Comparison of ENCODE assay signal across 1 cellular context in the genomic region with DNA sequence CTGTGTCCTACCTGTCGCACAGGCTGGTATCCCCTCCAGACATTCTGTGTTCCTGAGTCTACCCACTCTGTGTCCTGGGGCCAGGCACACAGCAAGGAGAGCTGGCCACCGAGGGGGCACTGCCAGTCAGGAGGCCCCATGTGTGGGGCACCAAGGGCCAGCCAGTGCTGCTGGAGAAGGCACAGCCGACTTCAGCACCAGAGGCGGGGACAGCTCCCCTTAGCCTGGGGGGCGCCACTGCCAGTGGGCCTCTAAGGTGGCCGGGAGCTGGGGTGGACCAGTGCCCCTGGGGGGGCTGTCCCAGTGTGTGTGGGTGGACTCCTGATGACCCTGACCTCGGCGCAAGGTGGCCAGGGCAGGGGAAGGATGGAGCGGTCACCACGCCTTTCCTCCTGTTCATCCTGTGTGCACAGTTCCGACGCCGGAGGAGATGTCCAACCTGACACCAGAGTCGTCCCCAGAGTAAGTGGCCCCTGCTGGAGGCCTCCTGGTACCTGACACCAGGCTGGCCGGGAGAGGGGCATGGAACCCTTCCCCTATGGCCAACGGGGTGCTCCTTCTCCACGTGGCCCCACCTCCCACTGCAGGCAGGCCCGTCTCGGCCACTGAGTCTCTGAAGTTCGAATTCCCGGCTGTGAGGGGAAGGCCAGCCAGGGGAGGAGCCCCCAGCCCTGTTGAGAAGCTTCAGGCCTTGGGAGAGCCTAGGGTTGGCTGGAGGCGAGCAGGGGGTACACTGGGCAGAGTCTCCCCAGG.
TF ChIP-seq lines count a peak whose summit lies in the region.

No MANE protein-coding gene starts in this region.

TF ChIP-seq in K562, 482 proteins besides CTCF, POLR2A, EP300 and RAD21:
- no peak for TF ChIP-seq CREM (IDR thresholded peaks at IDR 0.05; ENCODE audit: low read depth)
- TF ChIP-seq MIER1 (IDR thresholded peaks at IDR 0.05; ENCODE audit: low read depth) = peak; percentile 91
- TF ChIP-seq ZNF740 (CRISPR knock-in tag; IDR thresholded peaks at IDR 0.05) = peak; percentile 55; the same call in 1 of the 2 replicates
- TF ChIP-seq ZNF740 (tag; IDR thresholded peaks at IDR 0.05) = no peak
- TF ChIP-seq ZBTB11 (CRISPR knock-in tag; IDR thresholded peaks at IDR 0.05) = no peak
- no peak for TF ChIP-seq CREB1 (IDR thresholded peaks at IDR 0.05)
- no peak for TF ChIP-seq CREB1 (CRISPR knock-in tag; IDR thresholded peaks at IDR 0.05)
- TF ChIP-seq TEAD4 (IDR thresholded peaks at IDR 0.05; ENCODE audit: low read length) = no peak
- 0 out of 2 replicates have a peak, but pooled peaks have one; percentile 40 for TF ChIP-seq TEAD4 (CRISPR knock-in tag; IDR thresholded peaks at IDR 0.05; ENCODE audit: borderline replicate concordance)
- TF ChIP-seq, protein P1, sequence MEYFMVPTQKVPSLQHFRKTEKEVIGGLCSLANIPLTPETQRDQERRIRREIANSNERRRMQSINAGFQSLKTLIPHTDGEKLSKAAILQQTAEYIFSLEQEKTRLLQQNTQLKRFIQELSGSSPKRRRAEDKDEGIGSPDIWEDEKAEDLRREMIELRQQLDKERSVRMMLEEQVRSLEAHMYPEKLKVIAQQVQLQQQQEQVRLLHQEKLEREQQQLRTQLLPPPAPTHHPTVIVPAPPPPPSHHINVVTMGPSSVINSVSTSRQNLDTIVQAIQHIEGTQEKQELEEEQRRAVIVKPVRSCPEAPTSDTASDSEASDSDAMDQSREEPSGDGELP (CRISPR knock-in tag; IDR thresholded peaks at IDR 0.05; ENCODE audit: borderline replicate concordance) = peak; percentile 32; the same call in 1 of the 2 replicates
- no peak for TF ChIP-seq ILK (tag; IDR thresholded peaks at IDR 0.05; ENCODE audit: borderline replicate concordance, low read depth)
- no peak for TF ChIP-seq ZNF121 (CRISPR knock-in tag; conservative IDR thresholded peaks at IDR 0.05)
- TF ChIP-seq, protein P2, sequence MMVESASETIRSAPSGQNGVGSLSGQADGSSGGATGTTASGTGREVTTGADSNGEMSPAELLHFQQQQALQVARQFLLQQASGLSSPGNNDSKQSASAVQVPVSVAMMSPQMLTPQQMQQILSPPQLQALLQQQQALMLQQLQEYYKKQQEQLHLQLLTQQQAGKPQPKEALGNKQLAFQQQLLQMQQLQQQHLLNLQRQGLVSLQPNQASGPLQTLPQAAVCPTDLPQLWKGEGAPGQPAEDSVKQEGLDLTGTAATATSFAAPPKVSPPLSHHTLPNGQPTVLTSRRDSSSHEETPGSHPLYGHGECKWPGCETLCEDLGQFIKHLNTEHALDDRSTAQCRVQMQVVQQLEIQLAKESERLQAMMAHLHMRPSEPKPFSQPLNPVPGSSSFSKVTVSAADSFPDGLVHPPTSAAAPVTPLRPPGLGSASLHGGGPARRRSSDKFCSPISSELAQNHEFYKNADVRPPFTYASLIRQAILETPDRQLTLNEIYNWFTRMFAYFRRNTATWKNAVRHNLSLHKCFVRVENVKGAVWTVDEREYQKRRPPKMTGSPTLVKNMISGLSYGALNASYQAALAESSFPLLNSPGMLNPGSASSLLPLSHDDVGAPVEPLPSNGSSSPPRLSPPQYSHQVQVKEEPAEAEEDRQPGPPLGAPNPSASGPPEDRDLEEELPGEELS (CRISPR knock-in tag; IDR thresholded peaks at IDR 0.05; ENCODE audit: borderline replicate concordance) = 0 out of 2 replicates have a peak, but pooled peaks have one; percentile 26
- TF ChIP-seq EHMT2 (IDR thresholded peaks at IDR 0.05) = peak; percentile 95
- no peak for TF ChIP-seq ZNF354B (CRISPR knock-in tag; IDR thresholded peaks at IDR 0.05)
- TF ChIP-seq REST (CRISPR knock-in tag; IDR thresholded peaks at IDR 0.05; ENCODE audit: low read depth) = peak; percentile 92
- TF ChIP-seq ZBTB7A (IDR thresholded peaks at IDR 0.05; ENCODE audit: borderline replicate concordance, control insufficient read depth, low read depth, low read length) = peak; percentile 65; the same call in 1 of the 2 replicates
- TF ChIP-seq, protein P3, sequence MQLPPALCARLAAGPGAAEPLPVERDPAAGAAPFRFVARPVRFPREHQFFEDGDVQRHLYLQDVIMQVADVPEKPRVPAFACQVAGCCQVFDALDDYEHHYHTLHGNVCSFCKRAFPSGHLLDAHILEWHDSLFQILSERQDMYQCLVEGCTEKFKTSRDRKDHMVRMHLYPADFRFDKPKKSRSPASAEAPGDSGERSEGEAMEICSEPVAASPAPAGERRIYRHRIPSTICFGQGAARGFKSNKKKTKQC (CRISPR knock-in tag; IDR thresholded peaks at IDR 0.05) = peak; percentile 47; the same call in 1 of the 2 replicates
